Comparison of ENCODE assay signal across 8 cellular contexts in genomic region chr5:36690041-36690941, GRCh38.
DNase-seq lines count a peak whose midpoint lies in the region; ATAC-seq and TF ChIP-seq lines count a peak whose summit lies in the region.

No MANE protein-coding gene starts in this region.

- H3K9me2 ChIP-seq in SK-N-SH, result no peaks in the 10 kb centered on the region

- H3F3A ChIP-seq in SK-N-SH (replicated peaks; ENCODE audit: insufficient read depth), result peaks cover 4% of the 10 kb centered on the region

- H3K4me2 ChIP-seq in SK-N-SH, result peak overlapping the region; percentile 98
- H3K4me2 ChIP-seq in osteoblast (ENCODE audit: insufficient read depth, low read length), result peak overlapping the region; percentile 80

- H3K9ac ChIP-seq in SK-N-SH, result peak overlapping the region; percentile 39; the same call in 1 of the 2 replicates

- H3K9me3 Mint-ChIP-seq in activated naive CD8-positive, alpha-beta T cell treated with anti-CD3 and anti-CD28 coated beads for 36 hours, result no peaks in the 10 kb centered on the region

- no peaks in the 10 kb centered on the region for H3K36me3 Mint-ChIP-seq in activated naive CD8-positive, alpha-beta T cell treated with anti-CD3 and anti-CD28 coated beads for 36 hours

- no peaks in the 10 kb centered on the region for H3K79me2 ChIP-seq in SK-N-SH (ENCODE audit: insufficient read depth)
- no peaks in the 10 kb centered on the region for H3K79me2 ChIP-seq in osteoblast (ENCODE audit: insufficient read depth, low read length)

- no peaks in the 10 kb centered on the region for H3K9me3 ChIP-seq in MG63
- H3K9me3 ChIP-seq in SK-N-SH, result no peaks in the 10 kb centered on the region
- no peaks in the 10 kb centered on the region for H3K9me3 ChIP-seq in osteoblast (ENCODE audit: low read depth, low read length)
- H3K9me3 ChIP-seq in thymus (ENCODE audit: control insufficient read depth), result no peaks in the 10 kb centered on the region

- H3K27ac ChIP-seq in SK-N-SH (ENCODE audit: low read depth in 2 of 2, low read length in 1 of 2) (no peak overlapping the region), osteoblast (ENCODE audit: low read depth, low read length) (peak overlapping the region; percentile 87), thymus (ENCODE audit: low read depth) (no peak overlapping the region)

- H3K27me3 Mint-ChIP-seq in activated naive CD8-positive, alpha-beta T cell treated with anti-CD3 and anti-CD28 coated beads for 36 hours, result peaks cover 43% of the 10 kb centered on the region

- peak; percentile 48 for TF ChIP-seq RAD21 in SK-N-SH (IDR thresholded peaks at IDR 0.05; ENCODE audit: low read length)

- POLR2A ChIA-PET in SK-N-SH (lab: Yijun Ruan, JAX), result interaction anchor here (0.6 kb wide), 1 partner anchor 189 kb away, joined by 3 read pairs; no protein-coding TSS in a partner anchor

- H3K27ac Mint-ChIP-seq in activated naive CD8-positive, alpha-beta T cell treated with anti-CD3 and anti-CD28 coated beads for 36 hours, result peak overlapping the region; percentile 74

- H3K4me1 ChIP-seq in SK-N-SH (ENCODE audit: control insufficient read depth in 1 of 2, insufficient read depth in 2 of 2, low read depth in 1 of 2, low read length in 1 of 2) (peaks cover 0 to 3% of the 10 kb centered on the region in 2 experiments; a peak in 1 of 4 replicates), osteoblast (ENCODE audit: insufficient read depth, low read length) (peaks cover 37% of the 10 kb centered on the region), thymus (ENCODE audit: control insufficient read depth, insufficient read depth, low read length) (no peaks in the 10 kb centered on the region)

- peak; percentile 78 for ATAC-seq in Right ventricle myocardium superior (ENCODE audit: poor library complexity)

- no peaks in the 10 kb centered on the region for H3K36me3 ChIP-seq in MG63
- no peaks in the 10 kb centered on the region for H3K36me3 ChIP-seq in SK-N-SH (replicated peaks in 1 of 2; ENCODE audit: control insufficient read depth in 1 of 2, insufficient read depth in 2 of 2, low read length in 1 of 2)
- no peaks in the 10 kb centered on the region for H3K36me3 ChIP-seq in osteoblast (ENCODE audit: insufficient read depth, low read length)
- H3K36me3 ChIP-seq in thymus (ENCODE audit: control insufficient read depth, insufficient read depth), result no peaks in the 10 kb centered on the region

- peaks cover 28% of the 10 kb centered on the region for H3K4me1 Mint-ChIP-seq in activated naive CD8-positive, alpha-beta T cell treated with anti-CD3 and anti-CD28 coated beads for 36 hours

- peak overlapping the region; percentile 98 for H2AFZ ChIP-seq in SK-N-SH (ENCODE audit: low read depth)
- peak overlapping the region; percentile 95 for H2AFZ ChIP-seq in osteoblast (ENCODE audit: low read length)

- H3K4me3 ChIP-seq in MG63, result peak overlapping the region; percentile 47
- H3K4me3 ChIP-seq in SK-N-SH (ENCODE audit: low read depth in 2 of 2, low read length in 1 of 2), result peak overlapping the region; percentile 56 to 67
- peak overlapping the region; percentile 86 for H3K4me3 ChIP-seq in osteoblast (ENCODE audit: insufficient read depth, low read length)
- H3K4me3 ChIP-seq in thymus (ENCODE audit: low read length), result peak overlapping the region; percentile 69

- 11% methylated on average over 41 of the region's 50 CpGs for WGBS in SK-N-SH (ENCODE audit: low lambda C conversion rate)
- WGBS in thymus, result 2% methylated on average over 50 of the region's 50 CpGs

- peak overlapping the region; percentile 83 for H3K4me3 Mint-ChIP-seq in activated naive CD8-positive, alpha-beta T cell treated with anti-CD3 and anti-CD28 coated beads for 36 hours

- H3K27me3 ChIP-seq in MG63, result no peaks in the 10 kb centered on the region
- H3K27me3 ChIP-seq in SK-N-SH (ENCODE audit: insufficient read depth), result peaks cover 7% of the 10 kb centered on the region; the same call in 1 of the 2 replicates
- H3K27me3 ChIP-seq in osteoblast (ENCODE audit: insufficient read depth, low read length), result no peaks in the 10 kb centered on the region
- no peaks in the 10 kb centered on the region for H3K27me3 ChIP-seq in thymus (ENCODE audit: control insufficient read depth, insufficient read depth)

- no peaks in the 10 kb centered on the region for H4K20me1 ChIP-seq in SK-N-SH (ENCODE audit: insufficient read depth)
- no peaks in the 10 kb centered on the region for H4K20me1 ChIP-seq in osteoblast (ENCODE audit: insufficient read depth, low read length)

- DNase-seq in GDM1 (lab: John Stamatoyannopoulos, UW) (peak; percentile 66), HCEC 1CT (peak; percentile 85), MG63 (peak; percentile 86), SK-N-SH (peak; percentile 91), Right ventricle myocardium superior (peak; percentile 90), osteoblast (ENCODE audit: insufficient read length, low spot score, missing footprints) (peak; percentile 96)
- peak; percentile 74 for DNase-seq in activated naive CD8-positive, alpha-beta T cell treated with anti-CD3 and anti-CD28 coated beads for 36 hours

- intact Hi-C loops in Right ventricle myocardium superior (cut with DNase I), result loop anchor here (5.0 to 10.0 kb wide), 2 partner anchors 83 to 185 kb away; partner anchors contain the start of gene SLC1A3

- CTCF ChIA-PET in SK-N-SH (lab: Yijun Ruan, JAX), result interaction anchor here (0.6 to 9.4 kb wide), 33 partner anchors 8 to 764 kb away, joined by 3 to 123 read pairs (median 3); no protein-coding TSS in a partner anchor

- peak; percentile 72 for TF ChIP-seq CTCF in SK-N-SH (IDR thresholded peaks at IDR 0.05)
- TF ChIP-seq CTCF in osteoblast (IDR thresholded peaks at IDR 0.05; ENCODE audit: extremely low read depth, low read depth, low read length), result peak; percentile 84

- TF ChIP-seq EP300 in SK-N-SH (IDR thresholded peaks at IDR 0.05; ENCODE audit: borderline replicate concordance in 1 of 2, low read depth in 1 of 2, low read length in 1 of 2), result no peak

TF ChIP-seq in SK-N-SH, 30 proteins besides CTCF, POLR2A, EP300 and RAD21:
- peak; percentile 23; the same call in 1 of the 2 replicates for TF ChIP-seq GABPA (IDR thresholded peaks at IDR 0.05; ENCODE audit: low read depth)
- no peak for TF ChIP-seq USF1 (IDR thresholded peaks at IDR 0.05; ENCODE audit: borderline replicate concordance, low read depth)
- peak; percentile 23; the same call in 1 of the 2 replicates for TF ChIP-seq SMC3 (IDR thresholded peaks at IDR 0.05; ENCODE audit: low read depth, low read length)
- no peak for TF ChIP-seq PBX3 (IDR thresholded peaks at IDR 0.05)
- TF ChIP-seq MXI1 (IDR thresholded peaks at IDR 0.05; ENCODE audit: low read depth, low read length), result peak; percentile 48; the same call in 1 of the 2 replicates
- 0 out of 2 replicates have a peak, but pooled peaks have one; percentile 17 for TF ChIP-seq ELF1 (IDR thresholded peaks at IDR 0.05)
- TF ChIP-seq MAX (IDR thresholded peaks at IDR 0.05; ENCODE audit: low read depth), result peak; percentile 65
- TF ChIP-seq TCF12 (IDR thresholded peaks at IDR 0.05), result no peak
